In the genomic region with DNA sequence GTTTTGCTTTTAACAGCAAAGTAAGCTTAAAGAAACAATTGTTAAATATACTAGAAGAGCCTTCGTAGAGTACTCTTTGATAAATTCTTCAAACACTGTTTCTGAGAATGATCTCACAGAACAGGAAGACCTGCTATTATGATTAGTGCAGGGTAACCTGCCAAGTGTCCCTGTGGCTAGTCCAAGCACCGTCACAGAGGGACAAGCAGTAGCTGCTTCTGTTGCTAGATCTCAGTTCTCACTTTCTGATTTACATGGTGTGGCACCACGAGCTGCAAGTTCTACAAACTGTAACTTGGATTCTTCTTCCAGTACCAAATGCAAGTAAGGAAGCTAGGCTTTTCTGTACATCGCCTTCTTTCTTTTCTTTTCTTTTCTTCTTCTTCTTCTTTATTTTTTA, we compare ENCODE assay signal across 1 cellular context.
TF ChIP-seq lines count a peak whose summit lies in the region.

No MANE protein-coding gene starts in this region.

TF ChIP-seq in GM12878, 131 proteins besides CTCF, POLR2A, EP300 and RAD21 (continued from another document):
- TF ChIP-seq, protein P1, sequence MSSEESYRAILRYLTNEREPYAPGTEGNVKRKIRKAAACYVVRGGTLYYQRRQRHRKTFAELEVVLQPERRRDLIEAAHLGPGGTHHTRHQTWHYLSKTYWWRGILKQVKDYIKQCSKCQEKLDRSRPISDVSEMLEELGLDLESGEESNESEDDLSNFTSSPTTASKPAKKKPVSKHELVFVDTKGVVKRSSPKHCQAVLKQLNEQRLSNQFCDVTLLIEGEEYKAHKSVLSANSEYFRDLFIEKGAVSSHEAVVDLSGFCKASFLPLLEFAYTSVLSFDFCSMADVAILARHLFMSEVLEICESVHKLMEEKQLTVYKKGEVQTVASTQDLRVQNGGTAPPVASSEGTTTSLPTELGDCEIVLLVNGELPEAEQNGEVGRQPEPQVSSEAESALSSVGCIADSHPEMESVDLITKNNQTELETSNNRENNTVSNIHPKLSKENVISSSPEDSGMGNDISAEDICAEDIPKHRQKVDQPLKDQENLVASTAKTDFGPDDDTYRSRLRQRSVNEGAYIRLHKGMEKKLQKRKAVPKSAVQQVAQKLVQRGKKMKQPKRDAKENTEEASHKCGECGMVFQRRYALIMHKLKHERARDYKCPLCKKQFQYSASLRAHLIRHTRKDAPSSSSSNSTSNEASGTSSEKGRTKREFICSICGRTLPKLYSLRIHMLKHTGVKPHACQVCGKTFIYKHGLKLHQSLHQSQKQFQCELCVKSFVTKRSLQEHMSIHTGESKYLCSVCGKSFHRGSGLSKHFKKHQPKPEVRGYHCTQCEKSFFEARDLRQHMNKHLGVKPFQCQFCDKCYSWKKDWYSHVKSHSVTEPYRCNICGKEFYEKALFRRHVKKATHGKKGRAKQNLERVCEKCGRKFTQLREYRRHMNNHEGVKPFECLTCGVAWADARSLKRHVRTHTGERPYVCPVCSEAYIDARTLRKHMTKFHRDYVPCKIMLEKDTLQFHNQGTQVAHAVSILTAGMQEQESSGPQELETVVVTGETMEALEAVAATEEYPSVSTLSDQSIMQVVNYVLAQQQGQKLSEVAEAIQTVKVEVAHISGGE (CRISPR knock-in tag; IDR thresholded peaks at IDR 0.05) = no peak
- TF ChIP-seq CBFB (IDR thresholded peaks at IDR 0.05; ENCODE audit: low read depth) (0 out of 2 replicates have a peak, but pooled peaks have one; percentile 29), IRF4 (IDR thresholded peaks at IDR 0.05; ENCODE audit: low read depth, low read length) (peak; percentile 80), ZNF622 (IDR thresholded peaks at IDR 0.05) (no peak), PAX8 (IDR thresholded peaks at IDR 0.05) (no peak), CEBPB (IDR thresholded peaks at IDR 0.05; ENCODE audit: borderline replicate concordance in 1 of 2, low read depth in 2 of 2, low read length in 2 of 2) (no peak), CBX3 (IDR thresholded peaks at IDR 0.05; ENCODE audit: borderline replicate concordance, low read depth) (no peak), GABPA (IDR thresholded peaks at IDR 0.05; ENCODE audit: low read depth) (no peak), RUNX3 (IDR thresholded peaks at IDR 0.05; ENCODE audit: low read length) (peak; percentile 75), SIX5 (IDR thresholded peaks at IDR 0.05; ENCODE audit: low read depth, low read length, severe bottlenecking) (no peak), TBL1XR1 (IDR thresholded peaks at IDR 0.05; ENCODE audit: low read depth, low read length) (no peak), BACH1 (IDR thresholded peaks at IDR 0.05; ENCODE audit: borderline replicate concordance) (no peak; the same call in 1 of the 2 replicates), SPI1 (IDR thresholded peaks at IDR 0.05; ENCODE audit: borderline replicate concordance, insufficient read depth, low read depth, low read length) (peak; percentile 60; the same call in 1 of the 2 replicates), NFIC (IDR thresholded peaks at IDR 0.05; ENCODE audit: low read depth, low read length) (no peak; the same call in 1 of the 2 replicates), MEF2A (IDR thresholded peaks at IDR 0.05; ENCODE audit: insufficient read depth, low read depth, low read length) (no peak), SIN3A (IDR thresholded peaks at IDR 0.05; ENCODE audit: low read depth, low read length) (no peak), CREM (IDR thresholded peaks at IDR 0.05; ENCODE audit: low read depth) (peak; percentile 48), NR2C2 (IDR thresholded peaks at IDR 0.05; ENCODE audit: borderline replicate concordance, control insufficient read depth, insufficient read length, low read depth) (no peak), MEF2B (IDR thresholded peaks at IDR 0.05; ENCODE audit: partially characterized antibody, poor library complexity, severe bottlenecking) (peak; percentile 31), ZNF24 (IDR thresholded peaks at IDR 0.05) (no peak), ETV6 (conservative IDR thresholded peaks at IDR 0.05 in 1 of 2, IDR thresholded peaks at IDR 0.05 in 1 of 2; ENCODE audit: borderline replicate concordance in 1 of 2, low read depth in 1 of 2) (no peak), JUND (IDR thresholded peaks at IDR 0.05; ENCODE audit: low read depth, low read length) (no peak), KDM1A (IDR thresholded peaks at IDR 0.05; ENCODE audit: borderline replicate concordance) (no peak), WRNIP1 (IDR thresholded peaks at IDR 0.05; ENCODE audit: borderline replicate concordance, low read depth, low read length) (no peak)
- TF ChIP-seq, protein P2, sequence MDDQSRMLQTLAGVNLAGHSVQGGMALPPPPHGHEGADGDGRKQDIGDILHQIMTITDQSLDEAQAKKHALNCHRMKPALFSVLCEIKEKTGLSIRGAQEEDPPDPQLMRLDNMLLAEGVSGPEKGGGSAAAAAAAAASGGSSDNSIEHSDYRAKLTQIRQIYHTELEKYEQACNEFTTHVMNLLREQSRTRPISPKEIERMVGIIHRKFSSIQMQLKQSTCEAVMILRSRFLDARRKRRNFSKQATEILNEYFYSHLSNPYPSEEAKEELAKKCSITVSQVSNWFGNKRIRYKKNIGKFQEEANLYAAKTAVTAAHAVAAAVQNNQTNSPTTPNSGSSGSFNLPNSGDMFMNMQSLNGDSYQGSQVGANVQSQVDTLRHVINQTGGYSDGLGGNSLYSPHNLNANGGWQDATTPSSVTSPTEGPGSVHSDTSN (IDR thresholded peaks at IDR 0.05; ENCODE audit: insufficient replicate concordance, low read depth, low read length) = no peak
- TF ChIP-seq, protein P3, sequence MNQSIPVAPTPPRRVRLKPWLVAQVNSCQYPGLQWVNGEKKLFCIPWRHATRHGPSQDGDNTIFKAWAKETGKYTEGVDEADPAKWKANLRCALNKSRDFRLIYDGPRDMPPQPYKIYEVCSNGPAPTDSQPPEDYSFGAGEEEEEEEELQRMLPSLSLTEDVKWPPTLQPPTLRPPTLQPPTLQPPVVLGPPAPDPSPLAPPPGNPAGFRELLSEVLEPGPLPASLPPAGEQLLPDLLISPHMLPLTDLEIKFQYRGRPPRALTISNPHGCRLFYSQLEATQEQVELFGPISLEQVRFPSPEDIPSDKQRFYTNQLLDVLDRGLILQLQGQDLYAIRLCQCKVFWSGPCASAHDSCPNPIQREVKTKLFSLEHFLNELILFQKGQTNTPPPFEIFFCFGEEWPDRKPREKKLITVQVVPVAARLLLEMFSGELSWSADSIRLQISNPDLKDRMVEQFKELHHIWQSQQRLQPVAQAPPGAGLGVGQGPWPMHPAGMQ (IDR thresholded peaks at IDR 0.05; ENCODE audit: borderline replicate concordance) = no peak
TF ChIP-seq in GM12878: peak in this region for 22.
